8 cellular contexts compared by ENCODE assay signal in genomic region chr5:36728697-36729543, GRCh38.
DNase-seq lines count a peak whose midpoint lies in the region; ATAC-seq and TF ChIP-seq lines count a peak whose summit lies in the region.

No MANE protein-coding gene starts in this region.

- CTCF ChIA-PET in activated CD8-positive, alpha-beta T cell treated with anti-CD3 and anti-CD28 coated beads for 36 hours (lab: Charles Lee), result interaction anchor here (0.7 to 3.4 kb wide), 23 partner anchors 10 to 307 kb away, joined by 3 to 34 read pairs (median 4); no protein-coding TSS in a partner anchor

- H3K4me1 ChIP-seq in CD4-positive, CD25-positive, alpha-beta regulatory T cell (ENCODE audit: control insufficient read depth, insufficient read depth, low read length, poor library complexity, severe bottlenecking), result no peaks in the 10 kb centered on the region
- no peaks in the 10 kb centered on the region for H3K4me1 ChIP-seq in skeletal muscle satellite cell (ENCODE audit: control insufficient read depth, insufficient read depth, low read length)

- peak; percentile 50 to 63 for ATAC-seq in CD4-positive, CD25-positive, alpha-beta regulatory T cell (ENCODE audit: low read depth in 2 of 2)
- ATAC-seq in GM18868 (IDR thresholded peaks at IDR 0.05; ENCODE audit: unreplicated experiment) (peak; percentile 15), left cardiac atrium (peak; percentile 55 to 67), GM18519 (IDR thresholded peaks at IDR 0.05; ENCODE audit: low FRiP score, unreplicated experiment) (no peak)
- ATAC-seq in activated CD8-positive, alpha-beta T cell treated with anti-CD3 and anti-CD28 coated beads for 36 hours, result peak; percentile 59

- TF ChIP-seq CTCF in activated CD8-positive, alpha-beta T cell treated with anti-CD3 and anti-CD28 coated beads for 36 hours (IDR thresholded peaks at IDR 0.05), result peak; percentile 66

- H3K36me3 ChIP-seq in CD4-positive, CD25-positive, alpha-beta regulatory T cell (ENCODE audit: control insufficient read depth, insufficient read depth, low read length), result no peaks in the 10 kb centered on the region
- H3K36me3 ChIP-seq in skeletal muscle satellite cell (ENCODE audit: insufficient read depth, low read length), result no peaks in the 10 kb centered on the region

- intact Hi-C loops in activated CD8-positive, alpha-beta T cell treated with anti-CD3 and anti-CD28 coated beads for 36 hours (cut with micrococcal nuclease), result no loop called here
- intact Hi-C loops in left cardiac atrium (cut with DNase I), result no loop called here

- peak in 2 of 3 donors; percentile 59 to 77 for DNase-seq in CD4-positive, CD25-positive, alpha-beta regulatory T cell
- peak; percentile 82 for DNase-seq in NCI-H2196 (lab: John Stamatoyannopoulos, UW; ENCODE audit: unreplicated experiment)
- peak; percentile 39 for DNase-seq in activated CD8-positive, alpha-beta T cell treated with anti-CD3 and anti-CD28 coated beads for 36 hours
- DNase-seq in left cardiac atrium, result no peak
- DNase-seq in activated CD8-positive, alpha-beta memory T cell treated with anti-CD3 and anti-CD28 coated beads, Interleukin-2, amount 50 U/mL, for 4 hours, result no peak

- H3K4me3 Mint-ChIP-seq in CD4-positive, CD25-positive, alpha-beta regulatory T cell, result no peak overlapping the region
- no peak overlapping the region for H3K4me3 Mint-ChIP-seq in activated CD8-positive, alpha-beta T cell treated with anti-CD3 and anti-CD28 coated beads for 36 hours

- no peaks in the 10 kb centered on the region for H3K9me3 ChIP-seq in CD4-positive, CD25-positive, alpha-beta regulatory T cell (ENCODE audit: control insufficient read depth in 2 of 2, low read length in 2 of 2)
- H3K9me3 ChIP-seq in skeletal muscle satellite cell (replicated peaks; ENCODE audit: low read length), result no peaks in the 10 kb centered on the region

- peaks cover 0 to 2% (median 0%) of the 10 kb centered on the region in 7 donors for H3K9me3 Mint-ChIP-seq in CD4-positive, CD25-positive, alpha-beta regulatory T cell
- H3K9me3 Mint-ChIP-seq in activated CD8-positive, alpha-beta T cell treated with anti-CD3 and anti-CD28 coated beads for 36 hours, result no peaks in the 10 kb centered on the region

- no peak overlapping the region for H3K27ac ChIP-seq in CD4-positive, CD25-positive, alpha-beta regulatory T cell (ENCODE audit: insufficient read depth, low read length, poor library complexity, severe bottlenecking)

- no peaks in the 10 kb centered on the region for H3K36me3 Mint-ChIP-seq in CD4-positive, CD25-positive, alpha-beta regulatory T cell
- no peaks in the 10 kb centered on the region for H3K36me3 Mint-ChIP-seq in activated CD8-positive, alpha-beta T cell treated with anti-CD3 and anti-CD28 coated beads for 36 hours (ENCODE audit: low read depth)

- peaks cover 21% of the 10 kb centered on the region for H3K27me3 Mint-ChIP-seq in CD4-positive, CD25-positive, alpha-beta regulatory T cell
- H3K27me3 Mint-ChIP-seq in activated CD8-positive, alpha-beta T cell treated with anti-CD3 and anti-CD28 coated beads for 36 hours, result peaks cover 7% of the 10 kb centered on the region

- H3K4me3 ChIP-seq in CD4-positive, CD25-positive, alpha-beta regulatory T cell (ENCODE audit: low read depth, low read length), result no peak overlapping the region
- H3K4me3 ChIP-seq in skeletal muscle satellite cell (ENCODE audit: low read length), result no peak overlapping the region

- no peaks in the 10 kb centered on the region for H3K27me3 ChIP-seq in CD4-positive, CD25-positive, alpha-beta regulatory T cell (ENCODE audit: control insufficient read depth, insufficient read depth, low read length)
- H3K27me3 ChIP-seq in skeletal muscle satellite cell (ENCODE audit: control insufficient read depth, insufficient read depth, low read length), result peaks cover 12% of the 10 kb centered on the region

- no peak overlapping the region for H3K27ac Mint-ChIP-seq in CD4-positive, CD25-positive, alpha-beta regulatory T cell
- no peak overlapping the region for H3K27ac Mint-ChIP-seq in activated CD8-positive, alpha-beta T cell treated with anti-CD3 and anti-CD28 coated beads for 36 hours

- POLR2A ChIA-PET in activated CD8-positive, alpha-beta T cell treated with anti-CD3 and anti-CD28 coated beads for 36 hours (lab: Charles Lee), result no interaction called here

- peaks cover 0 to 15% (median 8%) of the 10 kb centered on the region in 4 donors for H3K4me1 Mint-ChIP-seq in CD4-positive, CD25-positive, alpha-beta regulatory T cell
- peaks cover 14% of the 10 kb centered on the region for H3K4me1 Mint-ChIP-seq in activated CD8-positive, alpha-beta T cell treated with anti-CD3 and anti-CD28 coated beads for 36 hours (ENCODE audit: low read depth)

- H3K9ac ChIP-seq in skeletal muscle satellite cell (ENCODE audit: low read depth, low read length), result no peak overlapping the region

- peak overlapping the region; percentile 57 for H3K4me2 ChIP-seq in skeletal muscle satellite cell (ENCODE audit: low read length)

Comparison
In these comparisons a context has a peak if more than half of its experiments do, and no peak if none do; other contexts are left out.
1. DNase-seq: peak in CD4-positive, CD25-positive, alpha-beta regulatory T cell (2 of 3), NCI-H2196 (single experiment) and activated CD8-positive, alpha-beta T cell treated with anti-CD3 and anti-CD28 coated beads for 36 hours (single experiment); none in left cardiac atrium (single experiment) and activated CD8-positive, alpha-beta memory T cell treated with anti-CD3 and anti-CD28 coated beads, Interleukin-2, amount 50 U/mL, for 4 hours (single experiment).